8 cellular contexts compared by ENCODE assay signal in genomic region chr7:141074162-141074989, GRCh38. TPM values are rescaled to one million over a fixed set of nuclear protein-coding genes. Genes with fewer than 3 reads are reported as not detected.
DNase-seq lines count a peak whose midpoint lies in the region; ATAC-seq, FAIRE-seq and TF ChIP-seq lines count a peak whose summit lies in the region.

No MANE protein-coding gene starts in this region.

- H3K4me1 ChIP-seq in CD4-positive, CD25-positive, alpha-beta regulatory T cell (ENCODE audit: control insufficient read depth, insufficient read depth, low read length, poor library complexity, severe bottlenecking), result peaks cover 26% of the 10 kb centered on the region
- peaks cover 19 to 45% (median 24%) of the 10 kb centered on the region in 3 donors for H3K4me1 ChIP-seq in esophagus squamous epithelium

- H3K27ac Mint-ChIP-seq in CD4-positive, CD25-positive, alpha-beta regulatory T cell, result no peak overlapping the region
- H3K27ac Mint-ChIP-seq in nephron, result no peak overlapping the region

- FAIRE-seq in urothelium cell line (lab: Jason Lieb, UNC), result no peak

- H3K27me3 Mint-ChIP-seq in CD4-positive, CD25-positive, alpha-beta regulatory T cell, result peaks cover 35% of the 10 kb centered on the region
- peaks cover 43% of the 10 kb centered on the region for H3K27me3 Mint-ChIP-seq in nephron (ENCODE audit: low read depth)

- peaks cover 0 to 26% (median 11%) of the 10 kb centered on the region in 4 donors for H3K4me1 Mint-ChIP-seq in CD4-positive, CD25-positive, alpha-beta regulatory T cell
- H3K4me1 Mint-ChIP-seq in nephron, result peaks cover 10% of the 10 kb centered on the region

- ATAC-seq in CD4-positive, CD25-positive, alpha-beta regulatory T cell (ENCODE audit: low read depth in 2 of 2), result peak in 1 of 2 donors; percentile 40

- intact Hi-C loops in esophagus squamous epithelium (cut with DNase I), result loop anchor here (10.0 kb wide), 1 partner anchor 460 kb away; no protein-coding TSS in a partner anchor

- no peaks in the 10 kb centered on the region for H3K36me3 ChIP-seq in CD4-positive, CD25-positive, alpha-beta regulatory T cell (ENCODE audit: control insufficient read depth, insufficient read depth, low read length)
- H3K36me3 ChIP-seq in esophagus squamous epithelium, result no peaks in the 10 kb centered on the region

- TF ChIP-seq POLR2A in esophagus squamous epithelium (IDR thresholded peaks at IDR 0.05), result no peak

- peaks cover 0 to under 1% (median 0%) of the 10 kb centered on the region in 7 donors for H3K9me3 Mint-ChIP-seq in CD4-positive, CD25-positive, alpha-beta regulatory T cell
- no peaks in the 10 kb centered on the region for H3K9me3 Mint-ChIP-seq in nephron

- peaks cover 46% of the 10 kb centered on the region for H3K27me3 ChIP-seq in CD4-positive, CD25-positive, alpha-beta regulatory T cell (ENCODE audit: control insufficient read depth, insufficient read depth, low read length)
- peaks cover 0 to 74% (median 0%) of the 10 kb centered on the region in 4 donors for H3K27me3 ChIP-seq in esophagus squamous epithelium

- WGBS in esophagus squamous epithelium, 2 donors, result 8 to 11% methylated on average over 4 to 25 of the region's 75 CpGs

- H3K4me3 Mint-ChIP-seq in CD4-positive, CD25-positive, alpha-beta regulatory T cell, result peak overlapping the region; percentile 20 to 88 (median 78)
- H3K4me3 Mint-ChIP-seq in nephron, result peak overlapping the region; percentile 69 to 72 (median 70)

- DNase-seq in CD4-positive, CD25-positive, alpha-beta regulatory T cell, result peak in 1 of 3 donors; percentile 26
- DNase-seq in HCEC 1CT (peak; percentile 16), esophagus squamous epithelium (lab: John Stamatoyannopoulos, UW) (no peak), urothelium cell line (ENCODE audit: low spot score) (no peak), SKM-1 (lab: John Stamatoyannopoulos, UW; ENCODE audit: unreplicated experiment) (no peak), GDM1 (lab: John Stamatoyannopoulos, UW) (no peak)

- no peaks in the 10 kb centered on the region for H3K9me3 ChIP-seq in CD4-positive, CD25-positive, alpha-beta regulatory T cell (ENCODE audit: control insufficient read depth in 2 of 2, low read length in 2 of 2)
- H3K9me3 ChIP-seq in esophagus squamous epithelium, result no peaks in the 10 kb centered on the region

- no peak overlapping the region for H3K27ac ChIP-seq in CD4-positive, CD25-positive, alpha-beta regulatory T cell (ENCODE audit: insufficient read depth, low read length, poor library complexity, severe bottlenecking)
- H3K27ac ChIP-seq in esophagus squamous epithelium, result peak overlapping the region in 1 of 4 donors; percentile 6

- TF ChIP-seq CTCF in WI38 (IDR thresholded peaks at IDR 0.05; ENCODE audit: low read depth, low read length) (no peak), esophagus squamous epithelium (IDR thresholded peaks at IDR 0.05) (no peak), nephron (IDR thresholded peaks at IDR 0.05; ENCODE audit: unreplicated experiment in 3 of 3) (no peak)

- peak overlapping the region; percentile 37 for H3K4me3 ChIP-seq in CD4-positive, CD25-positive, alpha-beta regulatory T cell (ENCODE audit: low read depth, low read length)
- H3K4me3 ChIP-seq in WI38 (ENCODE audit: low read depth, low read length), result peak overlapping the region; percentile 72
- H3K4me3 ChIP-seq in esophagus squamous epithelium, result peak overlapping the region; percentile 47 to 73 (median 56)

- no peaks in the 10 kb centered on the region for H3K36me3 Mint-ChIP-seq in CD4-positive, CD25-positive, alpha-beta regulatory T cell
- no peaks in the 10 kb centered on the region for H3K36me3 Mint-ChIP-seq in nephron (ENCODE audit: low read depth)

RNA-seq across cellular contexts. Expression of gene TMEM178B, which starts 0.5 kb away (rescaled TPM):
- total RNA-seq in CD4-positive, CD25-positive, alpha-beta regulatory T cell, result 0.10 TPM
- not detected for polyA plus RNA-seq in CD4-positive, CD25-positive, alpha-beta regulatory T cell
- 1 to 10 TPM in 3 of 4 donors, under 1 TPM in 1; 0.95 to 1.7 (median 1.2) TPM for total RNA-seq in esophagus squamous epithelium

RNA-seq across cellular contexts. Expression of gene MRPS33, which starts 59.6 kb away (rescaled TPM):
- total RNA-seq in CD4-positive, CD25-positive, alpha-beta regulatory T cell, result 26.2 TPM
- 10 to 100 TPM; 85.6 to 97.4 (median 96.3) TPM for polyA plus RNA-seq in CD4-positive, CD25-positive, alpha-beta regulatory T cell
- 10 to 100 TPM; 12.7 to 25.2 (median 16.1) TPM for total RNA-seq in esophagus squamous epithelium
